Comparison of ENCODE assay signal across 18 cellular contexts in genomic region chr3:148146947-148147346, GRCh38.
DNase-seq lines count a peak whose midpoint lies in the region; ATAC-seq and TF ChIP-seq lines count a peak whose summit lies in the region.
"Had no signal": no experiment of that assay in that cellular context is flagged by ENCODE, and none has a peak within 500 bp of the region (broad histone marks: within the 10 kb centered on the region; RNA-seq: fewer than 3 reads in every experiment).

No MANE protein-coding gene starts in this region.

- intact Hi-C loops in stomach (cut with DNase I; ENCODE audit: low total_unique reads) = no loop called here

- peaks cover 8% of the 10 kb centered on the region for H3K4me1 ChIP-seq in RWPE2 (ENCODE audit: insufficient read depth, poor library complexity, severe bottlenecking)
- no peaks in the 10 kb centered on the region for H3K4me1 ChIP-seq in stomach

- DNase-seq in GM04503 (ENCODE audit: low read depth) (peak; percentile 20), RWPE2 (ENCODE audit: low spot score) (no peak), fibroblast of peridontal ligament (ENCODE audit: extremely low read depth) (peak; percentile 69), osteocyte (ENCODE audit: extremely low spot score, unreplicated experiment) (no peak), NCI-H2107 (lab: John Stamatoyannopoulos, UW) (no peak), stomach (no peak)
- DNase-seq: activated CD4-positive, alpha-beta T cell treated with anti-CD3 and anti-CD28 coated beads, Interleukin-2, amount 10 ng/mL, durations not matched to agents 24 days and 14 days; COR-L47; islet precursor cell; natural killer cell; NCI-H446 treated with DMSO at 0.1 percent for 48 hours; sigmoid colon had no signal

- H3K4me3 Mint-ChIP-seq in osteocyte (ENCODE audit: unreplicated experiment) = no peak overlapping the region
- H3K4me3 Mint-ChIP-seq: activated CD4-positive, alpha-beta T cell treated with anti-CD3 and anti-CD28 coated beads, Interleukin-2, amount 10 ng/mL, durations not matched to agents 24 days and 14 days; activated T-helper 1 cell treated with anti-CD3 and anti-CD28 coated beads, Interleukin-12 subunit alpha, Interleukin-12 subunit beta, Interleukin-2, Interleukin-4 antibody, amounts not matched to agents 30 ng/mL and 10 ng/mL and 1 ng/mL, durations not matched to agents 14 hours and 24 hours and 36 hours; natural killer cell; T-helper 2 cell treated with Interferon-gamma antibody and Interleukin-4, amounts not matched to agents 5 μg/mL and 100 μg/mL, for 36 hours had no signal

- no peaks in the 10 kb centered on the region for H3K9me3 ChIP-seq in RWPE2 (ENCODE audit: severe bottlenecking)
- no peaks in the 10 kb centered on the region for H3K9me3 ChIP-seq in stomach
- H3K9me3 ChIP-seq: sigmoid colon, thoracic aorta had no signal

- H3K4me3 ChIP-seq in RWPE2 (ENCODE audit: severe bottlenecking) (no peak overlapping the region), stomach (no peak overlapping the region)
- H3K4me3 ChIP-seq: sigmoid colon, thoracic aorta had no signal

- ATAC-seq in RWPE2 (ENCODE audit: low read depth) = peak; percentile 86
- no peak for ATAC-seq in GM18858 (IDR thresholded peaks at IDR 0.05; ENCODE audit: unreplicated experiment)
- no peak for ATAC-seq in GM18861 (IDR thresholded peaks at IDR 0.05; ENCODE audit: unreplicated experiment)
- ATAC-seq: natural killer cell, Panc1 had no signal

- H3K27ac Mint-ChIP-seq in osteocyte (ENCODE audit: unreplicated experiment) = peak overlapping the region; percentile 71
- H3K27ac Mint-ChIP-seq: activated CD4-positive, alpha-beta T cell treated with anti-CD3 and anti-CD28 coated beads, Interleukin-2, amount 10 ng/mL, durations not matched to agents 24 days and 14 days; activated T-helper 1 cell treated with anti-CD3 and anti-CD28 coated beads, Interleukin-12 subunit alpha, Interleukin-12 subunit beta, Interleukin-2, Interleukin-4 antibody, amounts not matched to agents 30 ng/mL and 10 ng/mL and 1 ng/mL, durations not matched to agents 14 hours and 24 hours and 36 hours; natural killer cell; T-helper 2 cell treated with Interferon-gamma antibody and Interleukin-4, amounts not matched to agents 5 μg/mL and 100 μg/mL, for 36 hours had no signal

- TF ChIP-seq EP300 in stomach (IDR thresholded peaks at IDR 0.05) = no peak

- peak overlapping the region; percentile 39 for H3K27ac ChIP-seq in RWPE2 (ENCODE audit: poor library complexity, severe bottlenecking)
- no peak overlapping the region for H3K27ac ChIP-seq in stomach
- H3K27ac ChIP-seq: sigmoid colon, thoracic aorta had no signal

- H3K36me3 ChIP-seq in RWPE2 (ENCODE audit: low read depth) (no peaks in the 10 kb centered on the region), stomach (no peaks in the 10 kb centered on the region)
- H3K36me3 ChIP-seq: sigmoid colon, thoracic aorta had no signal

- TF ChIP-seq POLR2A in stomach (IDR thresholded peaks at IDR 0.05) = no peak

- WGBS in stomach, 5 donors = 28 to 40% (median 35%) methylated on average over 1 of the region's 1 CpG

- H3K27me3 ChIP-seq in RWPE2 (ENCODE audit: insufficient read depth, poor library complexity, severe bottlenecking) (peaks cover 2% of the 10 kb centered on the region), stomach (no peaks in the 10 kb centered on the region)
- H3K27me3 ChIP-seq: sigmoid colon had no signal

- no peaks in the 10 kb centered on the region for H3K27me3 Mint-ChIP-seq in osteocyte (ENCODE audit: unreplicated experiment)
- H3K27me3 Mint-ChIP-seq: activated CD4-positive, alpha-beta T cell treated with anti-CD3 and anti-CD28 coated beads, Interleukin-2, amount 10 ng/mL, durations not matched to agents 24 days and 14 days had no signal

- no peaks in the 10 kb centered on the region for H3K36me3 Mint-ChIP-seq in osteocyte (ENCODE audit: unreplicated experiment)
- H3K36me3 Mint-ChIP-seq: natural killer cell had no signal

- no peaks in the 10 kb centered on the region for H3K9me3 Mint-ChIP-seq in osteocyte (ENCODE audit: unreplicated experiment)
- H3K9me3 Mint-ChIP-seq: activated CD4-positive, alpha-beta T cell treated with anti-CD3 and anti-CD28 coated beads, Interleukin-2, amount 10 ng/mL, durations not matched to agents 24 days and 14 days; activated T-helper 1 cell treated with anti-CD3 and anti-CD28 coated beads, Interleukin-12 subunit alpha, Interleukin-12 subunit beta, Interleukin-2, Interleukin-4 antibody, amounts not matched to agents 30 ng/mL and 10 ng/mL and 1 ng/mL, durations not matched to agents 14 hours and 24 hours and 36 hours; T-helper 2 cell treated with Interferon-gamma antibody and Interleukin-4, amounts not matched to agents 5 μg/mL and 100 μg/mL, for 36 hours had no signal

- no peak for TF ChIP-seq CTCF in RWPE2 (IDR thresholded peaks at IDR 0.05; ENCODE audit: poor library complexity, severe bottlenecking)
- no peak for TF ChIP-seq CTCF in osteocyte (IDR thresholded peaks at IDR 0.05)
- TF ChIP-seq CTCF in stomach (IDR thresholded peaks at IDR 0.05) = no peak

- H3K4me1 Mint-ChIP-seq in osteocyte (ENCODE audit: unreplicated experiment) = peaks cover 33% of the 10 kb centered on the region
- H3K4me1 Mint-ChIP-seq: activated CD4-positive, alpha-beta T cell treated with anti-CD3 and anti-CD28 coated beads, Interleukin-2, amount 10 ng/mL, durations not matched to agents 24 days and 14 days; natural killer cell had no signal

Comparison
In these comparisons a context has a peak if more than half of its experiments do, and no peak if none do; other contexts are left out.
1. DNase-seq: peak in GM04503 (single experiment) and fibroblast of peridontal ligament (single experiment); none in RWPE2 (single experiment), osteocyte (single experiment), NCI-H2107 (single experiment) and stomach (single experiment).